In the genomic region with DNA sequence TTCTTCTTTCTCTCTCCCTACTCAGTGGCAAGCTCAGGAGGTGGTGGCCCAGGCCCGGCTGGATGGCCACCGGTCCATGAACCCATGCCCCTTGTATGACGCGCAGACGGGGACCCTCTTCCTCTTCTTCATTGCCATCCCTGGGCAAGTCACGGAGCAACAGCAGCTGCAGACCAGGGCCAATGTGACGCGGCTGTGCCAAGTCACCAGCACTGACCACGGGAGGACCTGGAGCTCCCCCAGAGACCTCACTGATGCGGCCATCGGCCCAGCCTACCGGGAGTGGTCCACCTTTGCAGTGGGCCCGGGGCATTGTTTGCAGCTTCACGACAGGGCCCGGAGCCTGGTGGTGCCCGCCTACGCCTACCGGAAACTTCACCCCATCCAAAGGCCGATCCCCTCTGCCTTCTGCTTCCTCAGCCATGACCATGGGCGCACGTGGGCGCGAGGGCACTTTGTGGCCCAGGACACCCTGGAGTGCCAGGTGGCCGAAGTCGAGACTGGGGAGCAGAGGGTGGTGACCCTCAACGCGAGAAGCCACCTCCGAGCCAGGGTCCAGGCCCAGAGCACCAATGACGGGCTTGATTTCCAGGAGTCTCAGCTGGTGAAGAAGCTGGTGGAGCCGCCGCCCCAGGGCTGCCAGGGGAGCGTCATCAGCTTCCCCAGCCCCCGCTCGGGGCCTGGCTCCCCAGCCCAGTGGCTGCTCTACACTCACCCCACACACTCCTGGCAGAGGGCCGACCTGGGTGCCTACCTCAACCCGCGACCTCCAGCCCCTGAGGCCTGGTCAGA, we compare ENCODE assay signal across 33 cellular contexts. TPM values are rescaled to one million over a fixed set of nuclear protein-coding genes. Genes with fewer than 3 reads are reported as not detected.
"Had no signal": no experiment of that assay in that cellular context is flagged by ENCODE, and none has a peak within 500 bp of the region (broad histone marks: within the 10 kb centered on the region; RNA-seq: fewer than 3 reads in every experiment).

No MANE protein-coding gene starts in this region.

- H3K9ac ChIP-seq: KMS-11 had no signal

- H3K27ac Mint-ChIP-seq: activated CD4-positive, alpha-beta T cell treated with anti-CD3 and anti-CD28 coated beads, Interleukin-2, amount 10 ng/mL, durations not matched to agents 24 days and 14 days; activated CD8-positive, alpha-beta T cell treated with anti-CD3 and anti-CD28 coated beads for 36 hours; activated naive CD4-positive, alpha-beta T cell treated with anti-CD3 and anti-CD28 coated beads for 36 hours; activated T-helper 1 cell treated with anti-CD3 and anti-CD28 coated beads, Interleukin-12 subunit alpha, Interleukin-12 subunit beta, Interleukin-2, Interleukin-4 antibody, amounts not matched to agents 30 ng/mL and 10 ng/mL and 1 ng/mL, durations not matched to agents 14 hours and 24 hours and 36 hours had no signal

- H3K27me3 Mint-ChIP-seq: activated CD4-positive, alpha-beta T cell treated with anti-CD3 and anti-CD28 coated beads, Interleukin-2, amount 10 ng/mL, durations not matched to agents 24 days and 14 days; activated CD8-positive, alpha-beta T cell treated with anti-CD3 and anti-CD28 coated beads for 36 hours had no signal

- FAIRE-seq: astrocyte had no signal

- H3K4me1 ChIP-seq: adrenal gland, body of pancreas, breast epithelium, SJCRH30 had no signal

- H3K9me3 ChIP-seq: adrenal gland, body of pancreas, breast epithelium, SJCRH30 had no signal

- H3K4me2 ChIP-seq: KMS-11 had no signal

- H3K27me3 ChIP-seq: adrenal gland, body of pancreas, breast epithelium had no signal

- H3K9me3 Mint-ChIP-seq: activated CD4-positive, alpha-beta T cell treated with anti-CD3 and anti-CD28 coated beads, Interleukin-2, amount 10 ng/mL, durations not matched to agents 24 days and 14 days; activated CD8-positive, alpha-beta T cell treated with anti-CD3 and anti-CD28 coated beads for 36 hours; activated naive CD4-positive, alpha-beta T cell treated with anti-CD3 and anti-CD28 coated beads for 36 hours; activated naive CD4-positive, alpha-beta T cell treated with anti-CD3 and anti-CD28 coated beads, Interleukin-2, amount 50 U/mL, for 72 hours; activated T-helper 1 cell treated with anti-CD3 and anti-CD28 coated beads, Interleukin-12 subunit alpha, Interleukin-12 subunit beta, Interleukin-2, Interleukin-4 antibody, amounts not matched to agents 30 ng/mL and 10 ng/mL and 1 ng/mL, durations not matched to agents 14 hours and 24 hours and 36 hours had no signal

- H3K4me3 ChIP-seq: adrenal gland, body of pancreas, breast epithelium, SJCRH30, SK-N-MC had no signal

- H3K4me3 Mint-ChIP-seq: activated CD4-positive, alpha-beta T cell treated with anti-CD3 and anti-CD28 coated beads, Interleukin-2, amount 10 ng/mL, durations not matched to agents 24 days and 14 days; activated CD8-positive, alpha-beta T cell treated with anti-CD3 and anti-CD28 coated beads for 36 hours; activated naive CD4-positive, alpha-beta T cell treated with anti-CD3 and anti-CD28 coated beads for 36 hours; activated T-helper 1 cell treated with anti-CD3 and anti-CD28 coated beads, Interleukin-12 subunit alpha, Interleukin-12 subunit beta, Interleukin-2, Interleukin-4 antibody, amounts not matched to agents 30 ng/mL and 10 ng/mL and 1 ng/mL, durations not matched to agents 14 hours and 24 hours and 36 hours had no signal

- H3K36me3 Mint-ChIP-seq: activated naive CD4-positive, alpha-beta T cell treated with anti-CD3 and anti-CD28 coated beads, Interleukin-2, amount 50 U/mL, for 72 hours had no signal

- H3K36me3 ChIP-seq: adrenal gland, breast epithelium, SJCRH30 had no signal

- H3K27ac ChIP-seq: adrenal gland, body of pancreas, breast epithelium, KMS-11, SJCRH30, SK-N-MC had no signal

- DNase-seq: activated CD4-positive, alpha-beta T cell treated with anti-CD3 and anti-CD28 coated beads, Interleukin-2, amount 10 ng/mL, durations not matched to agents 24 days and 14 days; activated CD4-positive, alpha-beta T cell treated with anti-CD3 and anti-CD28 coated beads, Interleukin-2, amount 50 U/mL, for 4 hours; activated CD8-positive, alpha-beta T cell treated with anti-CD3 and anti-CD28 coated beads for 36 hours; activated gamma-delta T cell treated with Interleukin-2 at 50 U/mL for 16 hours; activated naive CD4-positive, alpha-beta T cell treated with anti-CD3 and anti-CD28 coated beads for 36 hours; activated T-cell treated with anti-CD3 and anti-CD28 coated beads, Interleukin-2, amount 50 U/mL, for 1 hour; body of pancreas; MM.1S; MV-4-11; NCI-H1092; NCI-H1436 treated with DMSO at 0.1 percent for 48 hours; NCI-H1694 treated with DMSO at 0.1 percent for 48 hours; NCI-H2029; NCI-H345; NCI-H510A; NCI-H526; NCI-H748 treated with DMSO at 0.1 percent for 48 hours; NK-92 treated with Interleukin-12 subunit alpha and Interleukin-12 subunit beta, amount 100 ng/mL, for 24 hours; SHP77; SJCRH30; T1000 had no signal

- ATAC-seq: activated CD8-positive, alpha-beta T cell treated with anti-CD3 and anti-CD28 coated beads for 36 hours; body of pancreas had no signal

RNA-seq across cellular contexts. Expression of a gene that starts 1.8 kb away (rescaled TPM):
- total RNA-seq: activated CD4-positive, alpha-beta T cell treated with anti-CD3 and anti-CD28 coated beads, Interleukin-2, amount 10 ng/mL, durations not matched to agents 24 days and 14 days; activated CD8-positive, alpha-beta memory T cell treated with anti-CD3 and anti-CD28 coated beads for 36 hours; activated CD8-positive, alpha-beta T cell treated with anti-CD3 and anti-CD28 coated beads for 36 hours; activated naive CD4-positive, alpha-beta T cell treated with anti-CD3 and anti-CD28 coated beads for 36 hours; activated naive CD4-positive, alpha-beta T cell treated with anti-CD3 and anti-CD28 coated beads, Interleukin-2, amount 50 U/mL, for 72 hours; activated T-helper 1 cell treated with anti-CD3 and anti-CD28 coated beads, Interleukin-12 subunit alpha, Interleukin-12 subunit beta, Interleukin-2, Interleukin-4 antibody, amounts not matched to agents 30 ng/mL and 10 ng/mL and 1 ng/mL, durations not matched to agents 14 hours and 24 hours and 36 hours; adrenal gland; astrocyte; body of pancreas; breast epithelium; cardiac septum; LHCN-M2; SJCRH30; T-helper 1 cell treated with Interleukin-12 subunit alpha and Interleukin-12 subunit beta and Interleukin-4 antibody, amounts not matched to agents 30 ng/mL and 1 ng/mL, for 36 hours; T-helper 2 cell treated with Interferon-gamma antibody and Interleukin-4, amounts not matched to agents 100 ng/mL and 5 ng/mL, for 36 hours had no signal
- polyA plus RNA-seq: adrenal gland had no signal

RNA-seq across cellular contexts. Expression of a gene that starts 21.2 kb away (rescaled TPM):
- total RNA-seq: SJCRH30; T-helper 1 cell treated with Interleukin-12 subunit alpha and Interleukin-12 subunit beta and Interleukin-4 antibody, amounts not matched to agents 30 ng/mL and 1 ng/mL, for 36 hours; T-helper 2 cell treated with Interferon-gamma antibody and Interleukin-4, amounts not matched to agents 100 ng/mL and 5 ng/mL, for 36 hours had no signal
